Comparison of ENCODE assay signal across 7 cellular contexts in genomic region chr1:45894331-45894730, GRCh38.
"Had no signal": no experiment of that assay in that cellular context is flagged by ENCODE, and none has a peak within 500 bp of the region (broad histone marks: within the 10 kb centered on the region; RNA-seq: fewer than 3 reads in every experiment).

No MANE protein-coding gene starts in this region.

- H3K27ac ChIP-seq: GM23248, KMS-11 had no signal

- H3K4me3 ChIP-seq: GM23248 had no signal

- H3K9ac ChIP-seq: GM23248, KMS-11 had no signal

- DNase-seq: GM23248, GOT3, H9, HCEC 1CT, KBM-7 had no signal

- H3K4me2 ChIP-seq: KMS-11 had no signal

- FAIRE-seq: HTR-8/SVneo had no signal

- H2AFZ ChIP-seq: GM23248 had no signal

- H3K4me3 Mint-ChIP-seq: H9 had no signal
